In genomic region chr16:75256059-75256870, GRCh38 we compare ENCODE assay signal across 13 cellular contexts. TPM values are rescaled to one million over a fixed set of nuclear protein-coding genes. Genes with fewer than 3 reads are reported as not detected.
DNase-seq lines count a peak whose midpoint lies in the region; ATAC-seq, FAIRE-seq and TF ChIP-seq lines count a peak whose summit lies in the region.
"Had no signal": no experiment of that assay in that cellular context is flagged by ENCODE, and none has a peak within 500 bp of the region (broad histone marks: within the 10 kb centered on the region; RNA-seq: fewer than 3 reads in every experiment).

No MANE protein-coding gene starts in this region.

- H3K9me3 ChIP-seq in Peyer's patch: no peaks in the 10 kb centered on the region
- no peaks in the 10 kb centered on the region for H3K9me3 ChIP-seq in endothelial cell of umbilical vein (replicated peaks; ENCODE audit: control insufficient read depth, insufficient read depth, low read length)
- H3K9me3 ChIP-seq in thyroid gland: no peaks in the 10 kb centered on the region

- no peak for TF ChIP-seq CTCF in Peyer's patch (IDR thresholded peaks at IDR 0.05)
- peak in 1 of 2 donors; percentile 22 for TF ChIP-seq CTCF in endothelial cell of umbilical vein (IDR thresholded peaks at IDR 0.05; ENCODE audit: extremely low read depth in 1 of 2, insufficient read depth in 1 of 2, low read depth in 1 of 2, low read length in 2 of 2)
- no peak for TF ChIP-seq CTCF in thyroid gland (IDR thresholded peaks at IDR 0.05)

- H3K27me3 ChIP-seq in Peyer's patch (no peaks in the 10 kb centered on the region), endothelial cell of umbilical vein (ENCODE audit: control insufficient read depth in 2 of 2, insufficient read depth in 2 of 2, low read length in 2 of 2) (no peaks in the 10 kb centered on the region), thyroid gland (no peaks in the 10 kb centered on the region)

- peaks cover under 1 to 61% (median 6%) of the 10 kb centered on the region in 4 donors for H3K4me1 ChIP-seq in Peyer's patch
- H3K4me1 ChIP-seq in endothelial cell of umbilical vein (ENCODE audit: control insufficient read depth, extremely low read depth, insufficient read depth, low read length): peaks cover 76% of the 10 kb centered on the region
- peaks cover 58 to 80% of the 10 kb centered on the region in 2 donors for H3K4me1 ChIP-seq in thyroid gland

- intact Hi-C loops in endothelial cell of umbilical vein (cut with micrococcal nuclease) (no loop called here), thyroid gland (cut with DNase I) (no loop called here)

- H3K36me3 ChIP-seq in Peyer's patch (no peaks in the 10 kb centered on the region), endothelial cell of umbilical vein (ENCODE audit: control insufficient read depth in 2 of 2, extremely low read depth in 1 of 2, insufficient read depth in 2 of 2, low read length in 2 of 2) (peaks cover 0 to 2% of the 10 kb centered on the region in 2 experiments), thyroid gland (no peaks in the 10 kb centered on the region)

- POLR2A ChIA-PET in endothelial cell of umbilical vein (lab: Charles Lee): interaction anchor here (2.2 kb wide), 2 partner anchors 11 to 84 kb away, joined by 7 read pairs; no protein-coding TSS in a partner anchor

- FAIRE-seq in endothelial cell of umbilical vein (lab: Jason Lieb, UNC): peak; percentile 37

- DNase-seq in Peyer's patch: no peak
- DNase-seq in endothelial cell of umbilical vein (ENCODE audit: low read depth, low spot score): peak; percentile 54
- DNase-seq in medulla oblongata (ENCODE audit: extremely low spot score): peak; percentile 49
- DNase-seq in thyroid gland: peak; percentile 76 to 80
- no peak for DNase-seq in COR-L47 (lab: John Stamatoyannopoulos, UW)
- no peak for DNase-seq in activated CD4-positive, alpha-beta T cell treated with anti-CD3 and anti-CD28 coated beads, Interleukin-2, amount 50 U/mL, for 48 hours
- no peak for DNase-seq in GDM1 (lab: John Stamatoyannopoulos, UW)
- DNase-seq: activated naive CD8-positive, alpha-beta T cell treated with anti-CD3 and anti-CD28 coated beads, Interleukin-2, amount 50 U/mL, for 24 hours; NK-92 treated with Interleukin-12 subunit alpha and Interleukin-12 subunit beta, amount 100 ng/mL, for 24 hours; stimulated activated CD4-positive, alpha-beta T cell treated with anti-CD3 and anti-CD28 coated beads, Interleukin-2, amount 100 ng/mL, for 24 hours had no signal

- TF ChIP-seq POLR2A in Peyer's patch (IDR thresholded peaks at IDR 0.05) (no peak), endothelial cell of umbilical vein (IDR thresholded peaks at IDR 0.05; ENCODE audit: low read depth, low read length) (no peak), thyroid gland (IDR thresholded peaks at IDR 0.05) (no peak)

- H3K79me2 ChIP-seq in endothelial cell of umbilical vein (ENCODE audit: control insufficient read depth, insufficient read depth, low read length): peaks cover 91% of the 10 kb centered on the region

- H4K20me1 ChIP-seq in endothelial cell of umbilical vein (replicated peaks; ENCODE audit: control insufficient read depth, extremely low read depth, insufficient read depth, low read length): no peaks in the 10 kb centered on the region

- no TSS peak for BruUV-seq in endothelial cell of umbilical vein (replicated peaks; lab: Mats Ljungman, UMichigan)

- dilution Hi-C loops in endothelial cell of umbilical vein (cut with MboI; ENCODE audit: extremely low pct_ligation_motif_present, low sequenced_read_pairs): no loop called here

- CTCF ChIA-PET in endothelial cell of umbilical vein (lab: Charles Lee): interaction anchor here (1.0 to 8.4 kb wide), 13 partner anchors 11 to 146 kb away, joined by 3 to 48 read pairs (median 6); no protein-coding TSS in a partner anchor

- ATAC-seq in GM21576 (IDR thresholded peaks at IDR 0.05; ENCODE audit: unreplicated experiment): no peak
- ATAC-seq: activated naive CD8-positive, alpha-beta T cell treated with anti-CD3 and anti-CD28 coated beads, Interleukin-2, amount 50 U/mL, for 24 hours had no signal

- 44 to 54% methylated on average over 9 to 18 of the region's 19 CpGs for WGBS in thyroid gland, 2 donors

- peak overlapping the region; percentile 4 for H3K4me2 ChIP-seq in endothelial cell of umbilical vein (ENCODE audit: insufficient read depth, low read length)

- H3K4me3 ChIP-seq in Peyer's patch: no peak overlapping the region
- H3K4me3 ChIP-seq in endothelial cell of umbilical vein (replicated peaks in 1 of 3; ENCODE audit: insufficient read depth in 1 of 3, low read depth in 1 of 3, low read length in 3 of 3): no peak overlapping the region
- H3K4me3 ChIP-seq in thyroid gland (replicated peaks in 1 of 3): no peak overlapping the region

- H3K27ac ChIP-seq in Peyer's patch (peak overlapping the region in 3 of 4 donors; percentile 36 to 59 (median 53)), endothelial cell of umbilical vein (ENCODE audit: insufficient read depth, low read depth, low read length) (peak overlapping the region; percentile 61), thyroid gland (peak overlapping the region; percentile 78 to 85 (median 83))
- H3K27ac ChIP-seq: VCaP had no signal

- no peak overlapping the region for H2AFZ ChIP-seq in endothelial cell of umbilical vein (ENCODE audit: low read depth, low read length)

- H3K9me1 ChIP-seq in endothelial cell of umbilical vein (replicated peaks; ENCODE audit: control insufficient read depth, extremely low read depth, insufficient read depth, low read length): no peaks in the 10 kb centered on the region

- no peak overlapping the region for H3K9ac ChIP-seq in endothelial cell of umbilical vein (replicated peaks; ENCODE audit: extremely low read depth, insufficient read depth, low read length)

TF ChIP-seq in endothelial cell of umbilical vein, 7 proteins besides CTCF, POLR2A, EP300 and RAD21:
- TF ChIP-seq MAX (IDR thresholded peaks at IDR 0.05; ENCODE audit: insufficient read depth, insufficient read length) (no peak), GATA2 (IDR thresholded peaks at IDR 0.05; ENCODE audit: insufficient read depth, insufficient read length, low read depth, low read length) (no peak), FOS (IDR thresholded peaks at IDR 0.05; ENCODE audit: borderline replicate concordance, insufficient read depth, low read length) (no peak), JUN (IDR thresholded peaks at IDR 0.05; ENCODE audit: borderline replicate concordance, insufficient read depth, insufficient read length, low read depth) (no peak), POLR2AphosphoS5 (IDR thresholded peaks at IDR 0.05; ENCODE audit: insufficient read depth, low read depth, low read length) (no peak), MYC (IDR thresholded peaks at IDR 0.05; ENCODE audit: low read depth, low read length) (no peak), EZH2 (IDR thresholded peaks at IDR 0.05; ENCODE audit: borderline replicate concordance, low read depth, low read length, severe bottlenecking) (no peak)
TF ChIP-seq in endothelial cell of umbilical vein: peak in this region for 0.

RNA-seq across cellular contexts. Expression of gene BCAR1, which starts 4.8 kb away (rescaled TPM):
- 100 to 1,000 TPM in 3 of 4 donors, 10 to 100 TPM in 1; 77.6 to 251 (median 206) TPM for total RNA-seq in Peyer's patch
- 237 and 267 TPM in 2 replicates for total RNA-seq in endothelial cell of umbilical vein
- polyA plus RNA-seq in endothelial cell of umbilical vein: 171 and 198 TPM in 2 replicates
- 110 and 135 TPM in 2 replicates for polyA plus RNA-seq in endothelial cell of umbilical vein (2011; cell fraction: cytosol; rRNA removed)
- 257 and 307 TPM in 2 replicates for polyA plus RNA-seq in endothelial cell of umbilical vein (2011; cell fraction: nucleus; rRNA removed)
- polyA plus RNA-seq in endothelial cell of umbilical vein (2012): 194 and 202 TPM in 2 replicates
- polyA minus RNA-seq in endothelial cell of umbilical vein: 91.9 and 139 TPM in 2 replicates
- 24.9 TPM for polyA minus RNA-seq in endothelial cell of umbilical vein (2011; cell fraction: cytosol; rRNA and poly(A)+ RNA removed)
- polyA minus RNA-seq in endothelial cell of umbilical vein (2011; cell fraction: nucleus; rRNA and poly(A)+ RNA removed): 131 and 267 TPM in 2 replicates
- total RNA-seq in thyroid gland: 10 to 100 TPM; 51.1 to 89.9 (median 71.3) TPM

RNA-seq across cellular contexts. Expression of gene CTRB1, which starts 37.5 kb away (rescaled TPM):
- total RNA-seq in Peyer's patch: not detected
- not detected in 2 replicates for total RNA-seq in endothelial cell of umbilical vein
- not detected in 2 replicates for polyA plus RNA-seq in endothelial cell of umbilical vein
- not detected in 2 replicates for polyA plus RNA-seq in endothelial cell of umbilical vein (2011; cell fraction: cytosol; rRNA removed)
- not detected in 2 replicates for polyA plus RNA-seq in endothelial cell of umbilical vein (2011; cell fraction: nucleus; rRNA removed)
- polyA plus RNA-seq in endothelial cell of umbilical vein (2012): 0.41 TPM in 1 of 2 replicates, not detected in the other
- polyA minus RNA-seq in endothelial cell of umbilical vein: not detected in 2 replicates
- not detected for polyA minus RNA-seq in endothelial cell of umbilical vein (2011; cell fraction: cytosol; rRNA and poly(A)+ RNA removed)
- polyA minus RNA-seq in endothelial cell of umbilical vein (2011; cell fraction: nucleus; rRNA and poly(A)+ RNA removed): not detected in 2 replicates
- not detected for total RNA-seq in thyroid gland
- total RNA-seq: H4 had no signal

RNA-seq across cellular contexts. Expression of gene CTRB2, which starts 49.3 kb away (rescaled TPM):
- total RNA-seq in Peyer's patch: not detected
- total RNA-seq in endothelial cell of umbilical vein: not detected in 2 replicates
- not detected in 2 replicates for polyA plus RNA-seq in endothelial cell of umbilical vein
- polyA plus RNA-seq in endothelial cell of umbilical vein (2011; cell fraction: cytosol; rRNA removed): not detected in 2 replicates
- not detected in 2 replicates for polyA plus RNA-seq in endothelial cell of umbilical vein (2011; cell fraction: nucleus; rRNA removed)
- 0.15 and 0.16 TPM in 2 replicates for polyA plus RNA-seq in endothelial cell of umbilical vein (2012)
- polyA minus RNA-seq in endothelial cell of umbilical vein: not detected in 2 replicates
- polyA minus RNA-seq in endothelial cell of umbilical vein (2011; cell fraction: cytosol; rRNA and poly(A)+ RNA removed): not detected
- not detected in 2 replicates for polyA minus RNA-seq in endothelial cell of umbilical vein (2011; cell fraction: nucleus; rRNA and poly(A)+ RNA removed)
- total RNA-seq in thyroid gland: not detected
- total RNA-seq: H4 had no signal

Comparison
In these comparisons a context has a peak if more than half of its experiments do, and no peak if none do; other contexts are left out.
1. DNase-seq: peak in endothelial cell of umbilical vein (single experiment), medulla oblongata (single experiment) and thyroid gland (2 of 2); none in Peyer's patch (0 of 3), COR-L47 (single experiment), activated CD4-positive, alpha-beta T cell treated with anti-CD3 and anti-CD28 coated beads, Interleukin-2, amount 50 U/mL, for 48 hours (0 of 2) and GDM1 (single experiment).
2. Peak in every context shown above with its lines, with median percentiles within 50 percentile points of each other: H3K27ac ChIP-seq.